20 cellular contexts compared by ENCODE assay signal in genomic region chr18:9289698-9290097, GRCh38.
"Had no signal": no experiment of that assay in that cellular context is flagged by ENCODE, and none has a peak within 500 bp of the region (broad histone marks: within the 10 kb centered on the region; RNA-seq: fewer than 3 reads in every experiment).

No MANE protein-coding gene starts in this region.

- H3K9ac ChIP-seq: parathyroid adenoma had no signal

- H3K4me3 Mint-ChIP-seq: effector memory CD8-positive, alpha-beta T cell; naive B cell; natural killer cell treated with Interleukin-12 subunit alpha and Interleukin-12 subunit beta and Interleukin-15 and Interleukin-18, amount 100 ng/mL, for 72 hours; neural crest cell; stimulated activated naive B cell treated with anti-CD40 and anti-IgM and Interleukin-4, amounts not matched to agents 10 μg/mL and 1 μg/mL and 100 μg/mL, for 72 hours; stimulated activated naive CD8-positive, alpha-beta T cell treated with anti-CD3 and anti-CD28 coated beads, Interleukin-15, Interleukin-2, amounts not matched to agents 100 ng/mL and 50 ng/mL, for 24 hours had no signal

- DNase-seq: cortex of kidney; effector memory CD8-positive, alpha-beta T cell; gastrocnemius medialis; head of caudate nucleus; left ventricle myocardium superior; lower lobe of right lung; naive B cell; stimulated activated CD4-positive, alpha-beta T cell treated with anti-CD3 and anti-CD28 coated beads, Interleukin-2, amount 100 ng/mL, for 24 hours; stimulated activated CD4-positive, alpha-beta T cell treated with anti-CD3 and anti-CD28 coated beads, Interleukin-4, amount 100 ng/mL, for 4 hours; stimulated activated naive B cell treated with anti-CD40 and anti-IgM and Interleukin-4, amounts not matched to agents 10 μg/mL and 1 μg/mL and 100 μg/mL, for 72 hours; upper lobe of left lung had no signal

- H3K4me1 ChIP-seq: gastrocnemius medialis, lower lobe of right lung, parathyroid adenoma, tibial nerve, upper lobe of left lung had no signal

- H3K27ac ChIP-seq: gastrocnemius medialis, lower lobe of right lung, neutrophil, parathyroid adenoma, thoracic aorta, tibial nerve, upper lobe of left lung had no signal

- H3K79me2 ChIP-seq: parathyroid adenoma had no signal

- H3K9me3 ChIP-seq: gastrocnemius medialis had no signal

- H2AFZ ChIP-seq: parathyroid adenoma had no signal

- H3K4me3 ChIP-seq: gastrocnemius medialis, lower lobe of right lung, thoracic aorta, tibial nerve, upper lobe of left lung had no signal

- H3K4me1 Mint-ChIP-seq: naive B cell; neural crest cell; stimulated activated naive B cell treated with anti-CD40 and anti-IgM and Interleukin-4, amounts not matched to agents 10 μg/mL and 1 μg/mL and 100 μg/mL, for 72 hours had no signal

- H3K27me3 ChIP-seq: gastrocnemius medialis, neutrophil, tibial nerve, upper lobe of left lung had no signal

- H3K27ac Mint-ChIP-seq: naive B cell; natural killer cell treated with Interleukin-12 subunit alpha and Interleukin-12 subunit beta and Interleukin-15 and Interleukin-18, amount 100 ng/mL, for 72 hours; progenitor cell of endocrine pancreas; stimulated activated naive B cell treated with anti-CD40 and anti-IgM and Interleukin-4, amounts not matched to agents 10 μg/mL and 1 μg/mL and 100 μg/mL, for 72 hours; stimulated activated naive CD8-positive, alpha-beta T cell treated with anti-CD3 and anti-CD28 coated beads, Interleukin-15, Interleukin-2, amounts not matched to agents 100 ng/mL and 50 ng/mL, for 24 hours had no signal

- H3K27me3 Mint-ChIP-seq: effector memory CD8-positive, alpha-beta T cell; naive B cell; natural killer cell treated with Interleukin-12 subunit alpha and Interleukin-12 subunit beta and Interleukin-15 and Interleukin-18, amount 100 ng/mL, for 72 hours; progenitor cell of endocrine pancreas; stimulated activated naive B cell treated with anti-CD40 and anti-IgM and Interleukin-4, amounts not matched to agents 10 μg/mL and 1 μg/mL and 100 μg/mL, for 72 hours; stimulated activated naive CD8-positive, alpha-beta T cell treated with anti-CD3 and anti-CD28 coated beads, Interleukin-15, Interleukin-2, amounts not matched to agents 100 ng/mL and 50 ng/mL, for 24 hours had no signal

- ATAC-seq: effector memory CD8-positive, alpha-beta T cell; gastrocnemius medialis; left ventricle myocardium superior; lower lobe of right lung; natural killer cell treated with Interleukin-12 subunit alpha and Interleukin-12 subunit beta and Interleukin-15 and Interleukin-18, amount 100 ng/mL, for 72 hours; sciatic nerve; stimulated activated naive B cell treated with anti-CD40 and anti-IgM and Interleukin-4, amounts not matched to agents 10 μg/mL and 1 μg/mL and 100 μg/mL, for 72 hours had no signal

- H3K36me3 ChIP-seq: gastrocnemius medialis, lower lobe of right lung, neutrophil, tibial nerve, upper lobe of left lung had no signal
